In the genomic region with DNA sequence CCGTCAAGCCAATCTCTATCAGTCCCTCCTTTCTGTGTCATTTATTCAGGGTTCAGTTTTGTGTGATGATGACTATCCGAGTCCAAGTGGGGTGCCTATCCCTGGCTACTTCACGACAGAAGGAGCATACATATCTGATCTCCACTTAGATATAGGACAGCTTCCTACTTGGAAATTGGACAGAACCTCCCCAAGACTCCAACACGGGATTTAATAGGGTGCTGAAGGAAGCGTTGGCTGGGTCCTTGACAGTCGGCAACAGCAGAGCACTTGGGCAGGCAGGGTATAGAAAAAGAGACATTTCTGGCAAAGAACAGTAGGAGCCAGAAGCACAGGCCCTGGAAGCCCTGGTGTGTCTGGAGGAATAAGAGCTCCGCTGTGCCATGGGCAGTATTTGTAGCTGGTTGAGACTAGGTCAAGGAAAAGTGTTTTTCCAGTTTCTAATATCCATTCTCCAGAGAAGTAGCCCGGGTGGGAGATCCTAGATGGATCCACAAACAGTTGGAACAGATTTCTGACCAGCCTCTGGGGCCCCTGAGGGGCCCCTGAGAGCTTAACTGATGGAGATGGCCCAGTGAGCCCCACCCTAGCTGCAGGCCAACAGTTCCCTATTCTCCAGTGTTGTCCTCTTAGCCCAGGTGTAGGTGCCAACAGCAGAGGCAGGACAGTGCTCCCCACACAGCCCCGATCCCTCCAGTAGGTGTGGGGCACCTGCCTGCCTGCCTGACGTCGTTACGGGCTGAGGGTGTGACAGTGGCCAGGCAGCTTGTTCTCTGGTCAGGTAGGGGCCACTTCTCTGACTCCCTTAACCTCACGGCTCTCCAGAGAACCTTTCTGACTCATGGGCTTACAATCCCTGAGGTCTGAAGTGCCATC, we compare ENCODE assay signal across 15 cellular contexts.
DNase-seq lines count a peak whose midpoint lies in the region; ATAC-seq and TF ChIP-seq lines count a peak whose summit lies in the region.
"Had no signal": no experiment of that assay in that cellular context is flagged by ENCODE, and none has a peak within 500 bp of the region (broad histone marks: within the 10 kb centered on the region; RNA-seq: fewer than 3 reads in every experiment).

No MANE protein-coding gene starts in this region.

- H3K4me1 ChIP-seq in HUES48 (ENCODE audit: control insufficient read depth, insufficient read depth, low read length) (no peaks in the 10 kb centered on the region), mesenchymal stem cell (ENCODE audit: control insufficient read depth, insufficient read depth, low read depth, low read length) (peaks cover 12% of the 10 kb centered on the region)
- H3K4me1 ChIP-seq: adrenal gland, psoas muscle had no signal

- no peak overlapping the region for H3K4me3 ChIP-seq in HUES48 (ENCODE audit: low read depth, low read length)
- H3K4me3 ChIP-seq in astrocyte of the spinal cord (ENCODE audit: low read depth, low read length): no peak overlapping the region
- H3K4me3 ChIP-seq in mesenchymal stem cell (ENCODE audit: insufficient read depth in 1 of 2, low read depth in 1 of 2, low read length in 2 of 2): no peak overlapping the region
- H3K4me3 ChIP-seq: adrenal gland, psoas muscle had no signal

- WGBS in mesenchymal stem cell: 86% methylated on average over 13 of the region's 13 CpGs

- no peak overlapping the region for H2BK120ac ChIP-seq in mesenchymal stem cell (ENCODE audit: low read depth, low read length)

- H3K4me2 ChIP-seq in mesenchymal stem cell (ENCODE audit: low read length, poor library complexity, severe bottlenecking): no peak overlapping the region

- H2BK5ac ChIP-seq in mesenchymal stem cell (ENCODE audit: low read depth, low read length, poor library complexity, severe bottlenecking): no peak overlapping the region

- H3K9ac ChIP-seq in HUES48 (ENCODE audit: low read depth, low read length): no peak overlapping the region
- peak overlapping the region; percentile 71 for H3K9ac ChIP-seq in mesenchymal stem cell (ENCODE audit: low read length)

- H3K14ac ChIP-seq in mesenchymal stem cell (ENCODE audit: low read length in 2 of 2): no peak overlapping the region

- H3K27ac ChIP-seq in C4-2B (peak overlapping the region; percentile 25), HUES48 (ENCODE audit: low read depth, low read length) (peak overlapping the region; percentile 27), mesenchymal stem cell (ENCODE audit: low read length, poor library complexity, severe bottlenecking) (no peak overlapping the region)
- H3K27ac ChIP-seq: psoas muscle had no signal

- DNase-seq in astrocyte of the spinal cord (ENCODE audit: low read depth, low spot score): peak; percentile 21
- DNase-seq in mesenchymal stem cell: no peak
- DNase-seq in globus pallidus (ENCODE audit: low spot score): no peak
- DNase-seq in NCI-H82 (lab: John Stamatoyannopoulos, UW): no peak
- DNase-seq: adrenal gland, COR-L47, GF-D8, NCI-H2029 treated with DMSO at 0.1 percent for 48 hours, NCI-H526, psoas muscle, SW 1271 had no signal

- H3K79me1 ChIP-seq in mesenchymal stem cell (replicated peaks; ENCODE audit: low read length, poor library complexity, severe bottlenecking): peaks cover 6% of the 10 kb centered on the region

- H4K91ac ChIP-seq in mesenchymal stem cell (ENCODE audit: low read length): no peak overlapping the region

- TF ChIP-seq CTCF in C4-2B (conservative IDR thresholded peaks at IDR 0.05) (no peak), astrocyte of the spinal cord (IDR thresholded peaks at IDR 0.05; ENCODE audit: low read depth, low read length) (no peak)

- H3K36me3 ChIP-seq in HUES48 (ENCODE audit: control insufficient read depth, insufficient read depth, low read length) (no peaks in the 10 kb centered on the region), mesenchymal stem cell (ENCODE audit: control insufficient read depth in 1 of 2, insufficient read depth in 2 of 2, low read depth in 1 of 2, low read length in 2 of 2) (peaks cover 0 to 4% of the 10 kb centered on the region in 2 experiments)
- H3K36me3 ChIP-seq: adrenal gland had no signal

- H3K18ac ChIP-seq in mesenchymal stem cell (ENCODE audit: low read depth in 1 of 2, low read length in 2 of 2): no peak overlapping the region

- H2BK15ac ChIP-seq in mesenchymal stem cell (ENCODE audit: low read depth, poor library complexity, severe bottlenecking): no peak overlapping the region

- H3K9me3 ChIP-seq in HUES48 (ENCODE audit: control insufficient read depth, insufficient read depth, low read length) (no peaks in the 10 kb centered on the region), mesenchymal stem cell (ENCODE audit: control insufficient read depth, low read length) (no peaks in the 10 kb centered on the region)
- H3K9me3 ChIP-seq: adrenal gland, psoas muscle had no signal

- ATAC-seq in HG03469 (IDR thresholded peaks at IDR 0.05; ENCODE audit: unreplicated experiment) (no peak), HG03097 (IDR thresholded peaks at IDR 0.05; ENCODE audit: low FRiP score, unreplicated experiment) (no peak)

- no peak overlapping the region for H3K4ac ChIP-seq in mesenchymal stem cell (ENCODE audit: low read depth in 1 of 2, low read length in 2 of 2)

- in situ Hi-C loops in astrocyte of the spinal cord (cut with HindIII; ENCODE audit: low sequenced_read_pairs): no loop called here

- H2AFZ ChIP-seq in mesenchymal stem cell (ENCODE audit: low read depth, low read length): no peak overlapping the region

- no peak overlapping the region for H3K23ac ChIP-seq in mesenchymal stem cell (ENCODE audit: low read length in 2 of 2)

- H3K27me3 ChIP-seq in HUES48 (ENCODE audit: control insufficient read depth, insufficient read depth, low read length): no peaks in the 10 kb centered on the region
- no peaks in the 10 kb centered on the region for H3K27me3 ChIP-seq in mesenchymal stem cell (ENCODE audit: control insufficient read depth in 1 of 2, insufficient read depth in 1 of 2, low read length in 2 of 2)
- H3K27me3 ChIP-seq: adrenal gland had no signal

- H4K8ac ChIP-seq in mesenchymal stem cell (ENCODE audit: low read length): no peak overlapping the region

- H2AK5ac ChIP-seq in mesenchymal stem cell (ENCODE audit: low read length, severe bottlenecking): no peak overlapping the region

- no peak overlapping the region for H2BK12ac ChIP-seq in mesenchymal stem cell (ENCODE audit: low read length in 2 of 2)
